8 cellular contexts compared by ENCODE assay signal in the genomic region with DNA sequence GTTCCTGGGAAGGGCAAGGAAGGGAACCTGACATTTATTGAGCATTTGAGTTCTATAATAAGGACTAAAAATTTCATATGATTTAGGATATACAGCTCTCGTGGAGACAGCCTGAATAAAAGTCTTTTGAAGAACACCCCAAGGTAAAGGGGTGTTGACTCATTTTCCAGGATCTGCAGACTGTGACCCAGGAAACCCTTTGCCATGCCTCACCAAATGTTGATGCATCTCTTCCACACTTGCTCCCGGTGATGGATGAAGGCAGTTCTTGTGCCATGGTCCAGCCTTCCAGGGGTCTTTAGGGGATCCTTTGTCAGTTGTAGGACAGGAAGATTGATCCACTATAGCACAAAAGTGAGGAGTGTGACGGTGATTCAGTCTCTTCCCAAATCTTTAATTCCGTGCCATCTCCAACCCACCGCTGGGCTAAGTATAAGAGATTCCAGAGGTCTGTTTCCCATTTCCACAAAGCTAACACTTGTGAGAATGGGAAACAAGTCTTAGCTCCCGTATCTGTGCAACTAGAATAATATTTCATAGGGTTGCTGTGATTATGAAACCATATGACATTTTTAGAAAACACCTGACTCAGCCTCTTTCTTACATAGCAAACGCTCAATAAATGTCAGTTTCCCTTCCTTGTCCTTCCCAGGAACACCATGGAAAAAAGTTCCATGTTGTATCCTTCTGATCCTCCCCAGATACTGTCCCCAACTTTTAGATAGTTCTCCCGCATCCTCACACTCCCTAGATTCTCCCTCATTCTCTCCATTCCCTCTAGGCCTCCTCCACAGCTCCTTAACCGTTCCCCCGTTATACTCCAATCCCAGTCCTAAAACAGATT. TPM values are rescaled to one million over a fixed set of nuclear protein-coding genes. Genes with fewer than 3 reads are reported as not detected.
DNase-seq lines count a peak whose midpoint lies in the region; ATAC-seq, FAIRE-seq and TF ChIP-seq lines count a peak whose summit lies in the region.

No MANE protein-coding gene starts in this region.

- WGBS in hepatocyte (ENCODE audit: low lambda C conversion rate, missing lambda C conversion rate): 60% methylated on average over 10 of the region's 10 CpGs
- WGBS in small intestine, 3 donors: 39 to 42% (median 42%) methylated on average over 10 of the region's 10 CpGs

- H3K4me1 Mint-ChIP-seq in activated CD8-positive, alpha-beta T cell treated with anti-CD3 and anti-CD28 coated beads for 36 hours (ENCODE audit: low read depth): peaks cover 39% of the 10 kb centered on the region

- in situ Hi-C loops in HAP-1 (cut with MboI; ENCODE audit: low sequenced_read_pairs): loop anchor here (10.0 kb wide), 1 partner anchor 184 kb away; a partner anchor contains a TSS

- H3K4me3 ChIP-seq in HAP-1: peak overlapping the region; percentile 96
- H3K4me3 ChIP-seq in hepatocyte: peak overlapping the region; percentile 89
- H3K4me3 ChIP-seq in small intestine (ENCODE audit: low read depth in 1 of 2, low read length in 2 of 2): peak overlapping the region; percentile 37 to 61

- TF ChIP-seq CTCF in activated CD8-positive, alpha-beta T cell treated with anti-CD3 and anti-CD28 coated beads for 36 hours (IDR thresholded peaks at IDR 0.05): no peak
- TF ChIP-seq CTCF in hepatocyte (IDR thresholded peaks at IDR 0.05; ENCODE audit: poor library complexity): no peak

- H3K36me3 Mint-ChIP-seq in activated CD8-positive, alpha-beta T cell treated with anti-CD3 and anti-CD28 coated beads for 36 hours (ENCODE audit: low read depth): peaks cover 13% of the 10 kb centered on the region

- CTCF ChIA-PET in activated CD8-positive, alpha-beta T cell treated with anti-CD3 and anti-CD28 coated beads for 36 hours (lab: Charles Lee): interaction anchor here (0.6 to 13.9 kb wide), 61 partner anchors 7 to 355 kb away, joined by 3 to 293 read pairs (median 5); a partner anchor contains a TSS

- no peaks in the 10 kb centered on the region for H3K9me3 Mint-ChIP-seq in activated CD8-positive, alpha-beta T cell treated with anti-CD3 and anti-CD28 coated beads for 36 hours

- peak overlapping the region; percentile 62 for H2AFZ ChIP-seq in hepatocyte

- H3K4me1 ChIP-seq in HAP-1 (peaks cover 18% of the 10 kb centered on the region), hepatocyte (ENCODE audit: insufficient read depth) (peaks cover 27% of the 10 kb centered on the region), small intestine (ENCODE audit: control insufficient read depth in 2 of 2, insufficient read depth in 1 of 2, low read depth in 1 of 2, low read length in 1 of 2) (peaks cover 3 to 8% of the 10 kb centered on the region in 2 donors)

- no peaks in the 10 kb centered on the region for H3K27me3 Mint-ChIP-seq in activated CD8-positive, alpha-beta T cell treated with anti-CD3 and anti-CD28 coated beads for 36 hours

- H3K9me3 ChIP-seq in HAP-1 (no peaks in the 10 kb centered on the region), hepatocyte (ENCODE audit: low read depth) (no peaks in the 10 kb centered on the region), small intestine (ENCODE audit: control insufficient read depth, low read depth) (no peaks in the 10 kb centered on the region)

- H3K27me3 ChIP-seq in HAP-1 (ENCODE audit: low read depth): no peaks in the 10 kb centered on the region
- H3K27me3 ChIP-seq in hepatocyte: peaks cover 3% of the 10 kb centered on the region
- H3K27me3 ChIP-seq in small intestine (ENCODE audit: control insufficient read depth in 2 of 2, insufficient read depth in 2 of 2, low read length in 2 of 2): no peaks in the 10 kb centered on the region

- H3K9me2 ChIP-seq in hepatocyte (replicated peaks; ENCODE audit: insufficient read depth): no peaks in the 10 kb centered on the region

- no peak for FAIRE-seq in small intestine (lab: Jason Lieb, UNC)

- intact Hi-C loops in activated CD8-positive, alpha-beta T cell treated with anti-CD3 and anti-CD28 coated beads for 36 hours (cut with micrococcal nuclease): no loop called here

- no peaks in the 10 kb centered on the region for H4K20me1 ChIP-seq in hepatocyte (ENCODE audit: insufficient read depth, poor library complexity, severe bottlenecking)

- H3K79me2 ChIP-seq in hepatocyte: peaks cover 17% of the 10 kb centered on the region

- peak overlapping the region; percentile 84 for H3K4me2 ChIP-seq in hepatocyte

- H3K27ac ChIP-seq in hepatocyte (peak overlapping the region; percentile 94), small intestine (ENCODE audit: low read depth in 1 of 2, low read length in 1 of 2) (peak overlapping the region; percentile 73 to 90)

- ATAC-seq in activated CD8-positive, alpha-beta T cell treated with anti-CD3 and anti-CD28 coated beads for 36 hours: no peak
- ATAC-seq in GM18519 (IDR thresholded peaks at IDR 0.05; ENCODE audit: low FRiP score, unreplicated experiment): no peak
- no peak for ATAC-seq in GM21786 (IDR thresholded peaks at IDR 0.05; ENCODE audit: unreplicated experiment)

- DNase-seq in HAP-1 (ENCODE audit: low spot score in 2 of 2): no peak
- DNase-seq in activated CD8-positive, alpha-beta T cell treated with anti-CD3 and anti-CD28 coated beads for 36 hours: no peak
- no peak for DNase-seq in hepatocyte (ENCODE audit: low spot score)
- DNase-seq in small intestine: no peak
- DNase-seq in activated CD4-positive, CD25-positive, alpha-beta regulatory T cell (lab: John Stamatoyannopoulos, UW): no peak
- DNase-seq in pons (ENCODE audit: low spot score): no peak

- H3K27ac Mint-ChIP-seq in activated CD8-positive, alpha-beta T cell treated with anti-CD3 and anti-CD28 coated beads for 36 hours: peak overlapping the region; percentile 96

- H3K36me3 ChIP-seq in HAP-1 (replicated peaks) (peaks cover 29% of the 10 kb centered on the region), hepatocyte (replicated peaks; ENCODE audit: insufficient read depth, low read depth) (no peaks in the 10 kb centered on the region), small intestine (ENCODE audit: control insufficient read depth in 2 of 2, insufficient read depth in 2 of 2, low read length in 2 of 2) (peaks cover 5 to 7% of the 10 kb centered on the region in 2 donors)

- POLR2A ChIA-PET in activated CD8-positive, alpha-beta T cell treated with anti-CD3 and anti-CD28 coated beads for 36 hours (lab: Charles Lee): interaction anchor here (0.5 to 3.4 kb wide), 23 partner anchors 15 to 296 kb away, joined by 3 to 19 read pairs (median 3); a partner anchor contains a TSS

- peak overlapping the region; percentile 83 for H3K4me3 Mint-ChIP-seq in activated CD8-positive, alpha-beta T cell treated with anti-CD3 and anti-CD28 coated beads for 36 hours

RNA-seq across cellular contexts. Expression of a gene that starts 0.8 kb away (rescaled TPM):
- total RNA-seq in activated CD8-positive, alpha-beta T cell treated with anti-CD3 and anti-CD28 coated beads for 36 hours: 10 to 100 TPM; 81.3 to 87.6 TPM
- total RNA-seq in hepatocyte: 57.3 and 60.3 TPM in 2 replicates
- polyA plus RNA-seq in hepatocyte (70.6 and 79.9 TPM in 2 replicates), small intestine (10 to 100 TPM; 20.0 to 34.9 (median 32.5) TPM)

RNA-seq across cellular contexts. Expression of a gene that starts 15.6 kb away (rescaled TPM):
- not detected for total RNA-seq in activated CD8-positive, alpha-beta T cell treated with anti-CD3 and anti-CD28 coated beads for 36 hours
- total RNA-seq in hepatocyte: 0.20 TPM in 1 of 2 replicates, not detected in the other
- polyA plus RNA-seq in hepatocyte: 0.60 TPM in 1 of 2 replicates, not detected in the other
- not detected for polyA plus RNA-seq in small intestine

RNA-seq across cellular contexts. Expression of a gene that starts 21.1 kb away (rescaled TPM):
- total RNA-seq in activated CD8-positive, alpha-beta T cell treated with anti-CD3 and anti-CD28 coated beads for 36 hours: 10 to 100 TPM; 69.5 to 70.9 TPM
- 25.5 and 35.8 TPM in 2 replicates for total RNA-seq in hepatocyte
- polyA plus RNA-seq in hepatocyte: 34.6 and 35.9 TPM in 2 replicates
- polyA plus RNA-seq in small intestine: 10 to 100 TPM; 64.9 to 87.0 (median 68.9) TPM

RNA-seq across cellular contexts. Expression of a gene that starts 25.2 kb away (rescaled TPM):
- 100 to 1,000 TPM; 322 to 373 TPM for total RNA-seq in activated CD8-positive, alpha-beta T cell treated with anti-CD3 and anti-CD28 coated beads for 36 hours
- total RNA-seq in hepatocyte: 377 and 379 TPM in 2 replicates
- polyA plus RNA-seq in hepatocyte (415 and 441 TPM in 2 replicates), small intestine (1,000 to 10,000 TPM in 1 of 3 donors, 100 to 1,000 TPM in 2; 774 to 1,223 (median 815) TPM)

RNA-seq across cellular contexts. Expression of a gene that starts 52.5 kb away (rescaled TPM):
- 10 to 100 TPM; 62.1 to 63.4 TPM for total RNA-seq in activated CD8-positive, alpha-beta T cell treated with anti-CD3 and anti-CD28 coated beads for 36 hours
- 7.6 and 9.0 TPM in 2 replicates for total RNA-seq in hepatocyte
- polyA plus RNA-seq in hepatocyte (4.4 and 5.8 TPM in 2 replicates), small intestine (10 to 100 TPM in 2 of 3 donors, 1 to 10 TPM in 1; 8.0 to 36.7 (median 14.3) TPM)
